2 cellular contexts compared by ENCODE assay signal in the genomic region with DNA sequence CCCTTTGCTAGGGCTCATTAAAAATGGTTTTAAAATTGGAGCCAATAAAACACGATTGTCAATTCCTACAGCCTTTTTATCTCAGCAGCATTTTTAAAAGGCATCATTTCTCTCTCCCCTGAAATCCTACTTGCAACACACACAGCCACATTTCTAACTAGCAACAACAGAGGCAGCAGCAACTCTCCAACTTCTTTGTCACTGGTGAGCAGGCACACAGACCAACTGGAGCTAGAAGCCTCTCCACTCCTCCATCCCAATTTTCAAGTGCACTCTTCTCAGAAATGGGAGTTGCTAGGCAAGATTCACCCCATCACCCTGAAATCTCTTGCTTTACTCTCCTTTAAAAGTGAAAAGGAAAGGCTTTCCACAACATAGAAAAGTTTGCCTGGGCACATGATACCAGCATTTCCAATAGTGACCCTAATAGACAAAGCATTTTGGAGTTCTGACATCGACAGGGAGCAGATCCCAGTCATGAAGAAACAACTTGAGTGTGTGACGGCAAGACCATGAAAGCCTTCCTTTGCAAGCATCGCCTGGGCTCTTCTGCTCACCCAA.
TF ChIP-seq lines count a peak whose summit lies in the region.

No MANE protein-coding gene starts in this region.

TF ChIP-seq in GM23338, 12 proteins besides CTCF, POLR2A, EP300 and RAD21:
- TF ChIP-seq JUNB (IDR thresholded peaks at IDR 0.05; ENCODE audit: unreplicated experiment): no peak

TF ChIP-seq in H1, 55 proteins besides CTCF, POLR2A, EP300 and RAD21:
- TF ChIP-seq RNF2 (IDR thresholded peaks at IDR 0.05; ENCODE audit: borderline replicate concordance, low read depth, low read length, missing control alignments, poor library complexity, severe bottlenecking) (no peak), ZNF274 (IDR thresholded peaks at IDR 0.05; ENCODE audit: borderline replicate concordance, extremely low read depth, low read length) (no peak), RBBP5 (IDR thresholded peaks at IDR 0.05; ENCODE audit: borderline replicate concordance, low read depth, low read length) (no peak), SAP30 (IDR thresholded peaks at IDR 0.05; ENCODE audit: insufficient read depth, insufficient replicate concordance, low read length) (no peak), CHD1 (IDR thresholded peaks at IDR 0.05; ENCODE audit: low read depth, low read length) (no peak), JUN (IDR thresholded peaks at IDR 0.05; ENCODE audit: low read depth, low read length) (no peak), KDM5A (IDR thresholded peaks at IDR 0.05; ENCODE audit: low read length) (no peak), CTBP2 (IDR thresholded peaks at IDR 0.05; ENCODE audit: borderline replicate concordance, insufficient read depth, insufficient read length, low read length) (no peak), ASH2L (IDR thresholded peaks at IDR 0.05; ENCODE audit: low read length) (no peak), JUND (IDR thresholded peaks at IDR 0.05; ENCODE audit: low read length) (no peak), SRF (IDR thresholded peaks at IDR 0.05; ENCODE audit: low read depth, low read length) (no peak), BACH1 (IDR thresholded peaks at IDR 0.05; ENCODE audit: low read length) (no peak), CREB1 (IDR thresholded peaks at IDR 0.05) (no peak), CEBPB (IDR thresholded peaks at IDR 0.05; ENCODE audit: low read depth, low read length) (no peak), KDM4A (IDR thresholded peaks at IDR 0.05; ENCODE audit: low read depth, low read length, severe bottlenecking) (no peak), EGR1 (IDR thresholded peaks at IDR 0.05; ENCODE audit: borderline replicate concordance, low read depth, low read length) (no peak), KDM1A (IDR thresholded peaks at IDR 0.05; ENCODE audit: borderline replicate concordance, low read length) (no peak), TAF1 (IDR thresholded peaks at IDR 0.05; ENCODE audit: low read depth, low read length) (no peak)
